ENCODE assay signal across 35 cellular contexts in the genomic region with DNA sequence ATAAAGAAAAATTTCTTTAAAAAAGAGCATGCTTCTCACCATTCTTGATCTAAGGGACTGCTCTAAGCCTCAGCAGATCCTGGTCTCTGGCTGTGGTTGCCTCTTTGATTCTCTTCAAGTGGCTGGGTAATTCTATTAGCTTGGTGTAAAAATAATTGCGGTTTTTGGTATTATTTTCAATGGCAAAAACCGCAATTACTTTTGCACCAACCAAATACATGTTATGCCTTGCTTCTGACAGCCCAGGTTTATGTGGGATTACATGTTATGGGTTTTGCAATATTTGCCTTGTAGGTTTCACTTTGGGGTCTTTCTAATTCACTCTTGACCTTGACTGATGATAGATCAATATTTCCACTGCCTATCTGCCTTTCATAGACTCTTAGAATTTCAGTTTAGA. TPM values are rescaled to one million over a fixed set of nuclear protein-coding genes. Genes with fewer than 3 reads are reported as not detected.
"Had no signal": no experiment of that assay in that cellular context is flagged by ENCODE, and none has a peak within 500 bp of the region (broad histone marks: within the 10 kb centered on the region; RNA-seq: fewer than 3 reads in every experiment).

No MANE protein-coding gene starts in this region.

- H3K27ac ChIP-seq: adrenal gland, body of pancreas, brain microvascular endothelial cell, breast epithelium, VCaP had no signal

- H3K36me3 ChIP-seq: adrenal gland, brain microvascular endothelial cell, breast epithelium had no signal

- H3K4me1 ChIP-seq: adrenal gland, body of pancreas had no signal

- DNase-seq: activated B cell treated with CpG ODN at 0.5 μM for 24 hours; activated CD4-positive, alpha-beta memory T cell treated with anti-CD3 and anti-CD28 coated beads for 36 hours; activated CD4-positive, alpha-beta T cell treated with anti-CD3 and anti-CD28 coated beads for 4 hours; activated CD4-positive, alpha-beta T cell treated with anti-CD3 and anti-CD28 coated beads, Interleukin-2, amount 10 ng/mL, durations not matched to agents 24 days and 14 days; activated CD4-positive, alpha-beta T cell treated with anti-CD3 and anti-CD28 coated beads, Interleukin-2, amount 50 U/mL, for 1 hour; activated CD4-positive, alpha-beta T cell treated with anti-CD3 and anti-CD28 coated beads, Interleukin-2, amount 50 U/mL, for 4 hours; activated CD4-positive, CD25-positive, alpha-beta regulatory T cell treated with anti-CD3 and anti-CD28 coated beads, Interleukin-2, amount 50 U/mL, for 72 hours; activated CD8-positive, alpha-beta memory T cell treated with anti-CD3 and anti-CD28 coated beads, Interleukin-2, amount 50 U/mL, for 4 hours; activated CD8-positive, alpha-beta T cell treated with anti-CD3 and anti-CD28 coated beads for 36 hours; activated effector memory CD4-positive, alpha-beta T cell treated with anti-CD3 and anti-CD28 coated beads, Interleukin-2, amount 50 U/mL, for 16 hours; activated gamma-delta T cell treated with Interleukin-2 at 50 U/mL for 16 hours; activated naive CD4-positive, alpha-beta T cell; activated naive CD4-positive, alpha-beta T cell treated with anti-CD3 and anti-CD28 coated beads for 36 hours; activated naive CD4-positive, alpha-beta T cell treated with anti-CD3 and anti-CD28 coated beads, Interleukin-2, amount 50 U/mL, for 16 hours; activated naive CD8-positive, alpha-beta T cell treated with anti-CD3 and anti-CD28 coated beads for 36 hours; activated T-cell treated with anti-CD3 and anti-CD28 coated beads for 4 hours; activated T-cell treated with anti-CD3 and anti-CD28 coated beads, Interleukin-2, amount 50 U/mL, for 1 hour; activated T-cell treated with anti-CD3 and anti-CD28 coated beads, Interleukin-2, amount 50 U/mL, for 4 hours; activated T-cell treated with anti-CD3 and anti-CD28 coated beads, Interleukin-2, amount 50 U/mL, for 72 hours; adrenal gland; amniotic stem cell; aorta; body of pancreas; brain microvascular endothelial cell; central memory CD4-positive, alpha-beta T cell; T-helper 2 cell; T-helper 9 cell had no signal

- FAIRE-seq: astrocyte, TTC549 had no signal

- ATAC-seq: activated CD8-positive, alpha-beta T cell treated with anti-CD3 and anti-CD28 coated beads for 36 hours; activated naive CD4-positive, alpha-beta T cell treated with anti-CD3 and anti-CD28 coated beads, Interleukin-2, amount 50 U/mL, for 72 hours; activated T-cell treated with anti-CD3 and anti-CD28 coated beads, Interleukin-2, amount 50 U/mL, for 4 hours; activated T-cell treated with anti-CD3 and anti-CD28 coated beads, Interleukin-2, amount 50 U/mL, for 72 hours; activated T-helper 17 cell treated with anti-CD3 and anti-CD28 coated beads, Interleukin-2, amount 50 U/mL, for 72 hours; body of pancreas had no signal

- H3K27me3 ChIP-seq: body of pancreas, brain microvascular endothelial cell, breast epithelium had no signal

- H3K4me3 ChIP-seq: adrenal gland, body of pancreas, breast epithelium had no signal

- H3K9me3 ChIP-seq: adrenal gland, body of pancreas, breast epithelium had no signal

RNA-seq across cellular contexts. Expression of gene CREB5, which starts 20.0 kb away (rescaled TPM):
- total RNA-seq: activated CD4-positive, alpha-beta T cell treated with anti-CD3 and anti-CD28 coated beads, Interleukin-2, amount 10 ng/mL, durations not matched to agents 24 days and 14 days; activated CD8-positive, alpha-beta memory T cell treated with anti-CD3 and anti-CD28 coated beads for 36 hours; activated T-helper 1 cell treated with anti-CD3 and anti-CD28 coated beads, Interleukin-12 subunit alpha, Interleukin-12 subunit beta, Interleukin-2, Interleukin-4 antibody, amounts not matched to agents 30 ng/mL and 10 ng/mL and 1 ng/mL, durations not matched to agents 14 hours and 24 hours and 36 hours had no signal
